In the genomic region with DNA sequence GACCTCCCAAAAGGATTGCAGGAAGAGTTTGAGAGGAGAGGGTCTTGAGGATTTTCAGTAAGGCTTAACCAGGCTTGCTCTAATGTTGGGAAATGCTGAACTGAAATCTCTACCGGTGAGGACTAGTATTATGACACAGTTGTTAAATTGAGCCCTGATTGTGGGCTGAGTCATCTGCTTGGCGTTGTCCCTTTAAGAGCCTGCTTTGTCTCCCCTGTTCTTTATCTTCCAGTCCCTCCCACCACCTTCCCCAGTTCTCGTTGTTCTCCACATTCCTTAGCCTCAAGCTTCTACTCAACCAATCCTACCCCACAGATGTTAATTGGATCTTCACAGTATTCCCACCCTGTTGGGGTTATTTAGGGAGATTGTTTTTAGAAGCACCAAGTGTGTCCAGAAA, we compare ENCODE assay signal across 1 cellular context.
TF ChIP-seq lines count a peak whose summit lies in the region.

No MANE protein-coding gene starts in this region.

TF ChIP-seq in IMR-90, 13 proteins besides CTCF, POLR2A, EP300 and RAD21:
- TF ChIP-seq FOS (IDR thresholded peaks at IDR 0.05; ENCODE audit: low read depth, low read length) (peak; percentile 48; the same call in 1 of the 2 replicates), MXI1 (IDR thresholded peaks at IDR 0.05; ENCODE audit: borderline replicate concordance, low read depth, low read length) (no peak), CEBPB (IDR thresholded peaks at IDR 0.05; ENCODE audit: low read depth, low read length) (peak; percentile 75), CHD1 (IDR thresholded peaks at IDR 0.05; ENCODE audit: low read depth, low read length) (no peak)
